ENCODE assay signal across 18 cellular contexts in the genomic region with DNA sequence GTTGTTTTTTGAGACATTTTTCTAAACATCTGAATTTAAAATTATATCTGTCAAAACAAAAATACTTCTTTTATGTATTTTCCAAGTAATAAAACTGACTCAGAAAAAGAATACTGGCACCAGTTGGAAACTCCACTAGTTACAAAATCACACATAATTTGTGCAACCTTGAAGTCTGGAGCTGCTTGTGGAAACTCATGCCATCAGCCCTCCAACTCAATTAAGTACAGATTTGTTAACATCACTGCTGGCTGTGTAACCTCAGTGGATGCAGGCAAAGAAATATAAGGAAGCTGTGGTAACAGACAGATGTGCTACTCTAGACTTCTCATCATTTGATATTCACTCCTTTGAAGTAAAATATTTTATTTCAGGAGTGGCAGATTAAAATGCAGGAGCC. TPM values are rescaled to one million over a fixed set of nuclear protein-coding genes. Genes with fewer than 3 reads are reported as not detected.
DNase-seq lines count a peak whose midpoint lies in the region; ATAC-seq, FAIRE-seq and TF ChIP-seq lines count a peak whose summit lies in the region.
"Had no signal": no experiment of that assay in that cellular context is flagged by ENCODE, and none has a peak within 500 bp of the region (broad histone marks: within the 10 kb centered on the region; RNA-seq: fewer than 3 reads in every experiment).

No MANE protein-coding gene starts in this region.

- TF ChIP-seq POLR2A in HepG2 (IDR thresholded peaks at IDR 0.05; ENCODE audit: insufficient read depth in 1 of 2, low read depth in 2 of 2, low read length in 2 of 2) (no peak), sigmoid colon (IDR thresholded peaks at IDR 0.05) (no peak)

- no peak overlapping the region for H3K4me3 ChIP-seq in SK-N-SH (ENCODE audit: low read depth in 2 of 2, low read length in 1 of 2)
- no peak overlapping the region for H3K4me3 ChIP-seq in adipocyte (ENCODE audit: low read length)
- H3K4me3 ChIP-seq in left ventricle myocardium inferior, result no peak overlapping the region
- H3K4me3 ChIP-seq in HepG2 (replicated peaks in 1 of 3; ENCODE audit: insufficient read depth in 1 of 3, low read depth in 2 of 3, low read length in 3 of 3), result no peak overlapping the region
- H3K4me3 ChIP-seq in sigmoid colon, result no peak overlapping the region
- H3K4me3 ChIP-seq: BLaER1 treated with 17β-estradiol and CSF1 and Interleukin-3, amounts not matched to agents 10 nM and 100 nM had no signal

- no TSS peak for BruUV-seq in HepG2 (replicated peaks; lab: Mats Ljungman, UMichigan)

- no peaks in the 10 kb centered on the region for H3K9me3 ChIP-seq in SK-N-SH
- H3K9me3 ChIP-seq in adipocyte (ENCODE audit: control insufficient read depth, low read length), result no peaks in the 10 kb centered on the region
- H3K9me3 ChIP-seq in left ventricle myocardium inferior (replicated peaks), result no peaks in the 10 kb centered on the region
- no peaks in the 10 kb centered on the region for H3K9me3 ChIP-seq in HepG2 (ENCODE audit: low read length)
- no peaks in the 10 kb centered on the region for H3K9me3 ChIP-seq in sigmoid colon
- H3K9me3 ChIP-seq: BLaER1 treated with 17β-estradiol and CSF1 and Interleukin-3, amounts not matched to agents 10 nM and 100 nM had no signal

- H3K27ac ChIP-seq in SK-N-SH (ENCODE audit: low read depth in 2 of 2, low read length in 1 of 2) (no peak overlapping the region), left ventricle myocardium inferior (replicated peaks) (no peak overlapping the region), HepG2 (ENCODE audit: extremely low read length, insufficient read depth, low read length) (no peak overlapping the region), sigmoid colon (no peak overlapping the region)
- H3K27ac ChIP-seq: BLaER1 treated with 17β-estradiol and CSF1 and Interleukin-3, amounts not matched to agents 10 nM and 100 nM had no signal

- H3K9me2 ChIP-seq in SK-N-SH, result no peaks in the 10 kb centered on the region

- no peak for ATAC-seq in SK-N-SH treated with all-trans-retinoic acid at 6 μM for 48 hours
- no peak for ATAC-seq in HepG2
- ATAC-seq: CD8-positive, alpha-beta T cell; HCT116 had no signal

- CTCF ChIA-PET in SK-N-SH (lab: Yijun Ruan, JAX), result interaction anchor here (0.6 to 1.3 kb wide), 2 partner anchors 79 to 250 kb away, joined by 3 to 4 read pairs; no protein-coding TSS in a partner anchor
- CTCF ChIA-PET in HepG2 (lab: Yijun Ruan, JAX; ENCODE audit: low intra/inter-chr PET ratio, low total read pairs), result no interaction called here

- FAIRE-seq in HepG2 (lab: Jason Lieb, UNC), result no peak

- H3K36me3 ChIP-seq in SK-N-SH (replicated peaks in 1 of 2; ENCODE audit: control insufficient read depth in 1 of 2, insufficient read depth in 2 of 2, low read length in 1 of 2) (no peaks in the 10 kb centered on the region), adipocyte (ENCODE audit: control insufficient read depth, insufficient read depth, low read length, severe bottlenecking) (no peaks in the 10 kb centered on the region), left ventricle myocardium inferior (no peaks in the 10 kb centered on the region), HepG2 (replicated peaks in 1 of 2; ENCODE audit: control insufficient read depth in 1 of 2, insufficient read depth in 2 of 2, low read length in 2 of 2) (no peaks in the 10 kb centered on the region), sigmoid colon (no peaks in the 10 kb centered on the region)
- H3K36me3 ChIP-seq: BLaER1 treated with 17β-estradiol and CSF1 and Interleukin-3, amounts not matched to agents 10 nM and 100 nM had no signal

- H3K79me2 ChIP-seq in SK-N-SH (ENCODE audit: insufficient read depth) (no peaks in the 10 kb centered on the region), HepG2 (ENCODE audit: insufficient read depth, low read length) (no peaks in the 10 kb centered on the region)

- no peaks in the 10 kb centered on the region for H3F3A ChIP-seq in SK-N-SH (replicated peaks; ENCODE audit: insufficient read depth)

- H2AFZ ChIP-seq in SK-N-SH (ENCODE audit: low read depth) (no peak overlapping the region), HepG2 (ENCODE audit: low read length) (no peak overlapping the region)

- H3K27me3 ChIP-seq in SK-N-SH (ENCODE audit: insufficient read depth) (no peaks in the 10 kb centered on the region), adipocyte (replicated peaks; ENCODE audit: control insufficient read depth, insufficient read depth, low read length) (no peaks in the 10 kb centered on the region), left ventricle myocardium inferior (ENCODE audit: low read depth) (no peaks in the 10 kb centered on the region), HepG2 (ENCODE audit: control insufficient read depth in 1 of 2, insufficient read depth in 2 of 2, low read length in 2 of 2) (no peaks in the 10 kb centered on the region), sigmoid colon (no peaks in the 10 kb centered on the region)
- H3K27me3 ChIP-seq: BLaER1 treated with 17β-estradiol and CSF1 and Interleukin-3, amounts not matched to agents 10 nM and 100 nM had no signal

- TF ChIP-seq CTCF in SK-N-SH (IDR thresholded peaks at IDR 0.05), result no peak
- TF ChIP-seq CTCF in left ventricle myocardium inferior (IDR thresholded peaks at IDR 0.05; ENCODE audit: borderline replicate concordance), result no peak
- no peak for TF ChIP-seq CTCF in HepG2 (CRISPR knock-in tag; IDR thresholded peaks at IDR 0.05)
- no peak for TF ChIP-seq CTCF in sigmoid colon (IDR thresholded peaks at IDR 0.05)

- DNase-seq in SK-N-SH (peak; percentile 28), adipocyte (ENCODE audit: low read depth) (peak; percentile 34), fibroblast of peridontal ligament (ENCODE audit: extremely low read depth) (peak; percentile 44), left ventricle myocardium inferior (no peak), HepG2 (ENCODE audit: low spot score) (no peak), sigmoid colon (no peak)
- DNase-seq: 8988T; Calu3; CD8-positive, alpha-beta T cell; DMS79 treated with DMSO at 0.1 percent for 48 hours; GF-D8; GOT3; H7; HFFc6 had no signal

- H3K9ac ChIP-seq in SK-N-SH, result no peak overlapping the region
- H3K9ac ChIP-seq in adipocyte (ENCODE audit: low read length), result no peak overlapping the region
- no peak overlapping the region for H3K9ac ChIP-seq in HepG2 (ENCODE audit: insufficient read depth, low read depth, low read length)
- H3K9ac ChIP-seq: BLaER1 treated with 17β-estradiol and CSF1 and Interleukin-3, amounts not matched to agents 10 nM and 100 nM had no signal

- H4K20me1 ChIP-seq in SK-N-SH (ENCODE audit: insufficient read depth) (no peaks in the 10 kb centered on the region), HepG2 (ENCODE audit: insufficient read depth, low read length) (no peaks in the 10 kb centered on the region)
- H4K20me1 ChIP-seq: BLaER1 treated with 17β-estradiol and CSF1 and Interleukin-3, amounts not matched to agents 10 nM and 100 nM had no signal

- POLR2A ChIA-PET in SK-N-SH (lab: Yijun Ruan, JAX), result no interaction called here
- POLR2A ChIA-PET in HepG2 (lab: Yijun Ruan, JAX), result no interaction called here

- no peak for TF ChIP-seq EP300 in SK-N-SH (IDR thresholded peaks at IDR 0.05; ENCODE audit: borderline replicate concordance in 1 of 2, low read depth in 1 of 2, low read length in 1 of 2)
- TF ChIP-seq EP300 in HepG2 (IDR thresholded peaks at IDR 0.05; ENCODE audit: low read depth in 2 of 2, low read length in 2 of 2), result no peak
- TF ChIP-seq EP300 in HepG2 (CRISPR knock-in tag; IDR thresholded peaks at IDR 0.05; ENCODE audit: borderline replicate concordance), result no peak
- TF ChIP-seq EP300 in sigmoid colon (IDR thresholded peaks at IDR 0.05), result no peak

- no peak overlapping the region for H3K4me2 ChIP-seq in SK-N-SH
- H3K4me2 ChIP-seq in HepG2 (ENCODE audit: low read depth, low read length), result no peak overlapping the region
- H3K4me2 ChIP-seq: BLaER1 treated with 17β-estradiol and CSF1 and Interleukin-3, amounts not matched to agents 10 nM and 100 nM had no signal

- in situ Hi-C loops in HepG2 (cut with HindIII; ENCODE audit: extremely low pct_ligation_motif_present, low pct_unique_long_range_greater_than_20kb), result no loop called here

- H3K4me1 ChIP-seq in SK-N-SH (ENCODE audit: control insufficient read depth in 1 of 2, insufficient read depth in 2 of 2, low read depth in 1 of 2, low read length in 1 of 2) (peaks cover 0 to 4% of the 10 kb centered on the region in 2 experiments; a peak in 1 of 4 replicates), adipocyte (ENCODE audit: control insufficient read depth, insufficient read depth, low read length) (peaks cover 8% of the 10 kb centered on the region), left ventricle myocardium inferior (peaks cover 11% of the 10 kb centered on the region), HepG2 (ENCODE audit: insufficient read depth, low read length) (no peaks in the 10 kb centered on the region), sigmoid colon (peaks cover 0 to 28% (median 14%) of the 10 kb centered on the region in 4 donors)

- no peak for TF ChIP-seq RAD21 in SK-N-SH (IDR thresholded peaks at IDR 0.05; ENCODE audit: low read length)
- no peak for TF ChIP-seq RAD21 in HepG2 (CRISPR knock-in tag; IDR thresholded peaks at IDR 0.05)

- intact Hi-C loops in left ventricle myocardium inferior (cut with micrococcal nuclease), result no loop called here
- intact Hi-C loops in HepG2 (cut with micrococcal nuclease; ENCODE audit: unreplicated experiment), result no loop called here
- intact Hi-C loops in sigmoid colon (cut with DNase I), result no loop called here

RNA-seq across cellular contexts. Expression of gene RAPH1, which starts 30.0 kb away (rescaled TPM):
- 6.5 and 6.7 TPM in 2 replicates for polyA plus RNA-seq in SK-N-SH (2012; rRNA removed)
- polyA plus RNA-seq in SK-N-SH (2012; cell fraction: cytosol; rRNA removed), result 10.1 and 10.5 TPM in 2 replicates
- 23.0 and 24.1 TPM in 2 replicates for polyA plus RNA-seq in SK-N-SH (2012; cell fraction: nucleus; rRNA removed)
- 17.2 TPM for total RNA-seq in left ventricle myocardium inferior
- total RNA-seq in HepG2 (2016; rRNA removed; fragmentation: Illumina TruSeq; extraction: Trizol), result 6.7 and 17.9 TPM in 2 replicates
- total RNA-seq in HepG2 (2016; cell fraction: cytosol; rRNA removed; fragmentation: Illumina TruSeq; extraction: Trizol; ENCODE audit: low read depth), result 9.6 and 10.3 TPM in 2 replicates
- 6.1 and 18.5 TPM in 2 replicates for total RNA-seq in HepG2 (2016; cell fraction: insoluble cytoplasmic fraction; rRNA removed; fragmentation: Illumina TruSeq; extraction: Trizol)
- 11.9 and 16.6 TPM in 2 replicates for total RNA-seq in HepG2 (2016; cell fraction: membrane; rRNA removed; fragmentation: Illumina TruSeq; extraction: Trizol)
- total RNA-seq in HepG2 (2016; cell fraction: nucleus; rRNA removed; fragmentation: Illumina TruSeq; extraction: Trizol), result 14.0 and 19.2 TPM in 2 replicates
- 5.3 TPM in 2 replicates for polyA plus RNA-seq in HepG2 (2011; rRNA removed)
- 2.0 and 2.9 TPM in 2 replicates for polyA plus RNA-seq in HepG2 (2011; cell fraction: cytosol; rRNA removed)
- polyA plus RNA-seq in HepG2 (2011; cell fraction: nucleus; rRNA removed), result 4.2 and 5.9 TPM in 2 replicates
- polyA plus RNA-seq in HepG2 (2012), result 6.5 and 7.6 TPM in 2 replicates
- polyA plus RNA-seq in HepG2 (2016; cell fraction: cytosol; fragmentation: Illumina TruSeq; extraction: Trizol; ENCODE audit: low read depth), result 1.4 and 2.7 TPM in 2 replicates
- 6.2 and 8.1 TPM in 2 replicates for polyA plus RNA-seq in HepG2 (2016; cell fraction: insoluble cytoplasmic fraction; fragmentation: Illumina TruSeq; extraction: Trizol; ENCODE audit: low read depth)
- polyA plus RNA-seq in HepG2 (2016; cell fraction: membrane; fragmentation: Illumina TruSeq; extraction: Trizol; ENCODE audit: low read depth), result 2.3 and 2.5 TPM in 2 replicates
- 12.1 and 13.7 TPM in 2 replicates for polyA plus RNA-seq in HepG2 (2016; cell fraction: nucleus; fragmentation: Illumina TruSeq; extraction: Trizol; ENCODE audit: insufficient read depth, low read depth)
- polyA minus RNA-seq in HepG2 (2011; rRNA and poly(A)+ RNA removed; ENCODE audit: low replicate concordance), result 9.4 and 9.7 TPM in 2 replicates
- 9.3 and 11.0 TPM in 2 replicates for polyA minus RNA-seq in HepG2 (2011; cell fraction: cytosol; rRNA and poly(A)+ RNA removed)
- polyA minus RNA-seq in HepG2 (2011; cell fraction: nucleus; rRNA and poly(A)+ RNA removed), result 13.0 and 19.0 TPM in 2 replicates
- 10 to 100 TPM; 11.8 to 19.9 (median 14.4) TPM for total RNA-seq in sigmoid colon
- 1 to 10 TPM; 4.8 to 7.9 (median 7.4) TPM for polyA plus RNA-seq in sigmoid colon
- total RNA-seq: B cell had no signal

Comparison
In these comparisons a context has a peak if more than half of its experiments do, and no peak if none do; other contexts are left out.
1. DNase-seq: peak in SK-N-SH (single experiment), adipocyte (single experiment) and fibroblast of peridontal ligament (single experiment); none in left ventricle myocardium inferior (single experiment), HepG2 (single experiment) and sigmoid colon (single experiment).